ENCODE assay signal across 8 cellular contexts in genomic region chr17:46579083-46580075, GRCh38. TPM values are rescaled to one million over a fixed set of nuclear protein-coding genes. Genes with fewer than 3 reads are reported as not detected.
DNase-seq lines count a peak whose midpoint lies in the region; ATAC-seq and TF ChIP-seq lines count a peak whose summit lies in the region.
"Not testable (repeated sequence)": the region's sequence is repeated elsewhere in the genome, so short reads cannot be mapped to it uniquely, and the experiment has no call there.

Gene ARL17A (minus strand): TSS chr17:46579691. CDS start chr17:46576322, 3,369 bp downstream.

- not testable (repeated sequence) for H3K79me2 ChIP-seq in parathyroid adenoma

- H3K4me1 ChIP-seq in parathyroid adenoma = not testable (repeated sequence)

- H3K27me3 ChIP-seq in parathyroid adenoma (ENCODE audit: control insufficient read depth, insufficient read depth, low read length) = not testable (repeated sequence)

- not testable (repeated sequence) for H3K27me3 Mint-ChIP-seq in activated naive CD8-positive, alpha-beta T cell

- H3K4me2 ChIP-seq in parathyroid adenoma (ENCODE audit: low read length) = peak within 1 kb of the TSS; percentile 38

- TF ChIP-seq CTCF in GM12865 (IDR thresholded peaks at IDR 0.05; ENCODE audit: insufficient read depth, low read depth, low read length, missing control alignments); parathyroid adenoma (IDR thresholded peaks at IDR 0.05): not testable (repeated sequence)

- H3K4me3 ChIP-seq in GM12865 (ENCODE audit: low read depth, low read length) = peak within 1 kb of the TSS; percentile 20; the same call in 1 of the 2 replicates
- H3K4me3 ChIP-seq in parathyroid adenoma (ENCODE audit: low read depth, low read length) = peak within 1 kb of the TSS; percentile 31

- H3K36me3 ChIP-seq in parathyroid adenoma (ENCODE audit: control insufficient read depth, insufficient read depth, low read length) = not testable (repeated sequence)

- H3K9me3 ChIP-seq in parathyroid adenoma (ENCODE audit: control insufficient read depth, low read length) = not testable (repeated sequence)

- H3K27ac ChIP-seq in parathyroid adenoma = peak within 1 kb of the TSS; percentile 75

- not testable (repeated sequence) for H3K4me1 Mint-ChIP-seq in activated naive CD8-positive, alpha-beta T cell (ENCODE audit: low read depth)

- H3K9ac ChIP-seq in parathyroid adenoma = not testable (repeated sequence)

- DNase-seq in GM12865 (ENCODE audit: low read depth) = not testable (repeated sequence)
- peak; percentile 90 for DNase-seq in cardiac septum (ENCODE audit: low spot score)
- peak; percentile 25 to 55 for DNase-seq in stimulated activated CD8-positive, alpha-beta memory T cell treated with anti-CD3 and anti-CD28 coated beads, Interleukin-7, amount 100 ng/mL, for 1 hour (ENCODE audit: low read depth in 2 of 2)

- H3K36me3 Mint-ChIP-seq in activated naive CD8-positive, alpha-beta T cell = not testable (repeated sequence)

- H3K4me3 Mint-ChIP-seq in activated naive CD8-positive, alpha-beta T cell = peak within 1 kb of the TSS; percentile 40

- intact Hi-C loops in cardiac septum (cut with DNase I) = not testable (repeated sequence)

- ATAC-seq in GM21717 (IDR thresholded peaks at IDR 0.05; ENCODE audit: unreplicated experiment) (peak; percentile 77), HG03439 (IDR thresholded peaks at IDR 0.05; ENCODE audit: unreplicated experiment) (peak; percentile 92)
- ATAC-seq in activated CD4-positive, CD25-positive, alpha-beta regulatory T cell treated with anti-CD3 and anti-CD28 coated beads, Interleukin-2, amount 50 U/mL, for 24 hours = peak; percentile 94 to 95

- peak within 1 kb of the TSS; percentile 81 for H2AFZ ChIP-seq in parathyroid adenoma

- H3K9me3 Mint-ChIP-seq in activated naive CD8-positive, alpha-beta T cell (ENCODE audit: low read depth) = not testable (repeated sequence)

- not testable (repeated sequence) for H3K27ac Mint-ChIP-seq in activated naive CD8-positive, alpha-beta T cell

RNA-seq across cellular contexts. Expression of gene ARL17A, which starts in this region (rescaled TPM):
- total RNA-seq in cardiac septum = 4.8 TPM
